In the genomic region with DNA sequence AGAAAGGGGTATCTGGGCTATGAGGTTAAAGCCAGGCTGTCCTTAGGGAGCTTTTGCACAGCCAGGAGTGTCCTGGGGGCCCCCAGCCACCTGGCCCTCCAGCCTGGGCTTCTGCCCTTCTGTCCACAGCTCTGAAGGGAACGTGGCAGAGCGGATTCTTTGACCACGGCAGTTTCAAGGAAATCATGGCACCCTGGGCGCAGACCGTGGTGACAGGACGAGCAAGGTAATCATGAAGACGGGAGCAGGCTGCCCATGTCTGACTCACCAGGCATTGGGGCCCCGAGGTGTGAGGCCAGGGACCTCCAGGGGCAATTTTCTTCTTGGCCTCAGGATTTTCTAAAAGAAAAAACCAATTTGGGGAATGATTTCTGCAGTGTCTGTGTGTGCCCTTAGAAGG, we compare ENCODE assay signal across 32 cellular contexts. TPM values are rescaled to one million over a fixed set of nuclear protein-coding genes. Genes with fewer than 3 reads are reported as not detected.
"Had no signal": no experiment of that assay in that cellular context is flagged by ENCODE, and none has a peak within 500 bp of the region (broad histone marks: within the 10 kb centered on the region; RNA-seq: fewer than 3 reads in every experiment).

No MANE protein-coding gene starts in this region.

- ATAC-seq: naive thymus-derived CD8-positive, alpha-beta T cell; natural killer cell treated with Interleukin-12 subunit alpha and Interleukin-12 subunit beta and Interleukin-15 and Interleukin-18, amount 100 ng/mL, for 72 hours; pancreas; psoas muscle; right cardiac atrium; right lobe of liver; stimulated activated memory B cell treated with anti-CD40 and anti-IgM and Interleukin-4, amounts not matched to agents 10 μg/mL and 1 μg/mL and 100 μg/mL, for 72 hours; stimulated activated naive CD8-positive, alpha-beta T cell treated with anti-CD3 and anti-CD28 coated beads, Interleukin-15, amount 100 ng/mL, for 72 hours; stimulated activated naive CD8-positive, alpha-beta T cell treated with anti-CD3 and anti-CD28 coated beads, Interleukin-15, Interleukin-2, amounts not matched to agents 100 U/mL and 50 U/mL, for 24 hours had no signal

- H3K27ac ChIP-seq: pancreas, psoas muscle, right lobe of liver, skin epidermis, spleen, suprapubic skin, testis, tibial artery, upper lobe of left lung, vagina had no signal

- H3K4me2 ChIP-seq: smooth muscle cell had no signal

- H3K27me3 ChIP-seq: pancreas, right lobe of liver, spleen, suprapubic skin, testis, tibial artery, upper lobe of left lung, vagina had no signal

- H3K9me3 ChIP-seq: pancreas, right lobe of liver, suprapubic skin, testis had no signal

- H3K4me1 ChIP-seq: pancreas, right lobe of liver, spleen, suprapubic skin, testis, tibial artery, upper lobe of left lung, vagina had no signal

- H3K4me3 Mint-ChIP-seq: naive B cell; naive thymus-derived CD8-positive, alpha-beta T cell; natural killer cell treated with Interleukin-12 subunit alpha and Interleukin-12 subunit beta and Interleukin-15 and Interleukin-18, amount 100 ng/mL, for 72 hours; nephron progenitor cell; neural crest cell; stimulated activated memory B cell treated with anti-CD40 and anti-IgM and Interleukin-4, amounts not matched to agents 10 μg/mL and 1 μg/mL and 100 μg/mL, for 72 hours; stimulated activated naive CD8-positive, alpha-beta T cell treated with anti-CD3 and anti-CD28 coated beads, Interleukin-15, amount 100 ng/mL, for 72 hours had no signal

- H3K27ac Mint-ChIP-seq: natural killer cell treated with Interleukin-12 subunit alpha and Interleukin-12 subunit beta and Interleukin-15 and Interleukin-18, amount 100 ng/mL, for 72 hours; nephron progenitor cell; progenitor cell of endocrine pancreas; stimulated activated memory B cell treated with anti-CD40 and anti-IgM and Interleukin-4, amounts not matched to agents 10 μg/mL and 1 μg/mL and 100 μg/mL, for 72 hours had no signal

- H3K4me1 Mint-ChIP-seq: naive B cell; naive thymus-derived CD8-positive, alpha-beta T cell; nephron progenitor cell; neural crest cell; stimulated activated memory B cell treated with anti-CD40 and anti-IgM and Interleukin-4, amounts not matched to agents 10 μg/mL and 1 μg/mL and 100 μg/mL, for 72 hours; stimulated activated naive CD8-positive, alpha-beta T cell treated with anti-CD3 and anti-CD28 coated beads, Interleukin-15, amount 100 ng/mL, for 72 hours had no signal

- H3K4me3 ChIP-seq: pancreas, psoas muscle, right lobe of liver, skin epidermis, smooth muscle cell, spleen, suprapubic skin, testis, tibial artery, upper lobe of left lung, vagina had no signal

- H3K27me3 Mint-ChIP-seq: naive B cell; naive thymus-derived CD8-positive, alpha-beta T cell; progenitor cell of endocrine pancreas; stimulated activated memory B cell treated with anti-CD40 and anti-IgM and Interleukin-4, amounts not matched to agents 10 μg/mL and 1 μg/mL and 100 μg/mL, for 72 hours; stimulated activated naive CD8-positive, alpha-beta T cell treated with anti-CD3 and anti-CD28 coated beads, Interleukin-15, amount 100 ng/mL, for 72 hours had no signal

- FAIRE-seq: pancreas, urothelium cell line had no signal

- DNase-seq: naive B cell; naive thymus-derived CD8-positive, alpha-beta T cell; nephron progenitor cell; occipital lobe; pancreas; psoas muscle; right cardiac atrium; right lobe of liver; spleen; stimulated activated CD4-positive, alpha-beta T cell treated with anti-CD3 and anti-CD28 coated beads, Interleukin-12 subunit alpha, Interleukin-12 subunit beta, amount 100 ng/mL, for 4 hours; stimulated activated CD4-positive, alpha-beta T cell treated with anti-CD3 and anti-CD28 coated beads, Interleukin-1b, Interleukin-23, amount 100 ng/mL, for 48 hours; stimulated activated CD4-positive, alpha-beta T cell treated with anti-CD3 and anti-CD28 coated beads, Interleukin-4, amount 100 ng/mL, for 1 hour; stimulated activated CD4-positive, alpha-beta T cell treated with anti-CD3 and anti-CD28 coated beads, Interleukin-4, amount 100 ng/mL, for 4 hours; stimulated activated CD8-positive, alpha-beta memory T cell treated with anti-CD3 and anti-CD28 coated beads, Interleukin-4, amount 100 ng/mL, for 48 hours; stimulated activated naive CD4-positive, alpha-beta T cell; stimulated activated naive CD8-positive, alpha-beta T cell treated with anti-CD3 and anti-CD28 coated beads, Interleukin-15, amount 100 ng/mL, for 72 hours; stimulated activated naive CD8-positive, alpha-beta T cell treated with anti-CD3 and anti-CD28 coated beads, Interleukin-15, Interleukin-2, amounts not matched to agents 100 U/mL and 50 U/mL, for 24 hours; testis; tibial artery; upper lobe of left lung had no signal

RNA-seq across cellular contexts. Expression of a gene that starts 53.1 kb away (rescaled TPM):
- total RNA-seq: naive thymus-derived CD8-positive, alpha-beta T cell; natural killer cell treated with Interleukin-12 subunit alpha and Interleukin-12 subunit beta and Interleukin-15 and Interleukin-18, amount 100 ng/mL, for 72 hours; osteocyte; pancreas; psoas muscle; renal cortical epithelial cell; right cardiac atrium; smooth muscle cell; spleen; suprapubic skin; ureter; vagina had no signal
